10 cellular contexts compared by ENCODE assay signal in the genomic region with DNA sequence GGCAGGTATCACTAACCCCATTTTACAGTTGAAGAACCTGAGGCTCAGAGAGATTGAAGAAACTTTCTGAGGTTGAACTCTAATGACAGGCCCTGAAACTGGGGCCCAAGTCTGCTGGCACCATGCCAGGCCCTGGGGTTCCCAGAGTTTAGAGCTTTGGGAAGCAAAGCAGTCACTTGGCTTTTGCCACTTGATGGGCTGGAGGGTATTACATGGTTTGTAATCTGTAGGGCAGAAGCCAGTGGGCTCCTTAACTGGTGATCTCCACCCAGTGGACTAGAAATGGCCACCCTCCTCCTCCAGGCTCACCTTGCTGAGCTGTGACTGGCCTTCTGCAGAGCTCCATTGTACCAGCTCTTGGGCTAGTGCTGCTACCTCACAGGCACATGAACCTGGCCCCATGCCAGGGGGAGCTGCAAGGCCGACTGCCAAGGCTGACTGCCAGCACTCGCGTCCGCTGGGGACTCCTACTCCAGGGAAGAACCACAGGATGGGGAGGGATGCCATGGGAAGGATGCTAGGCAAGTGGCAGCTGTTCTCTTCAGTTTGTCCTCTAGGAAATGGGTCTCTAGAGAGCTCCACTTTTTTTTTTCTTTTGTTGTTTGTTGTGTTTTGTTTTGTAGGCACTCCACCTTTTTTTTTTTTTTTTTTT.
DNase-seq lines count a peak whose midpoint lies in the region; ATAC-seq, FAIRE-seq and TF ChIP-seq lines count a peak whose summit lies in the region.
"Had no signal": no experiment of that assay in that cellular context is flagged by ENCODE, and none has a peak within 500 bp of the region (broad histone marks: within the 10 kb centered on the region; RNA-seq: fewer than 3 reads in every experiment).

No MANE protein-coding gene starts in this region.

- TF ChIP-seq EP300 in GM12878 (IDR thresholded peaks at IDR 0.05; ENCODE audit: borderline replicate concordance in 1 of 2, control insufficient read depth in 1 of 2, low read depth in 2 of 2, low read length in 2 of 2), result no peak

- DNase-seq in MCF 10A (ENCODE audit: unreplicated experiment) (peak; percentile 95), mammary epithelial cell (no peak), GM12878 (ENCODE audit: low read depth, low spot score) (no peak), kidney tubule cell (ENCODE audit: low spot score) (peak; percentile 82), aorta (peak; percentile 87 to 91), progenitor cell of endocrine pancreas (ENCODE audit: low spot score, unreplicated experiment) (no peak)
- DNase-seq in activated CD4-positive, alpha-beta T cell treated with anti-CD3 and anti-CD28 coated beads, Interleukin-2, amount 50 U/mL, for 1 hour, result no peak

- RAD21 ChIA-PET in GM12878 (lab: Charles Lee; ENCODE audit: unreplicated experiment), result interaction anchor here (0.7 kb wide), 1 partner anchor 38 kb away, joined by 3 read pairs; no protein-coding TSS in a partner anchor

- ATAC-seq in GM12878 (no peak), aorta (ENCODE audit: low FRiP score) (peak; percentile 42), GM18873 (IDR thresholded peaks at IDR 0.05; ENCODE audit: low FRiP score, unreplicated experiment) (no peak)

- H3K79me2 ChIP-seq in mammary epithelial cell (ENCODE audit: insufficient read depth, low read length) (no peaks in the 10 kb centered on the region), GM12878 (ENCODE audit: control insufficient read depth, insufficient read depth, low read length) (no peaks in the 10 kb centered on the region)

- no peaks in the 10 kb centered on the region for H3K27me3 Mint-ChIP-seq in MCF 10A (ENCODE audit: insufficient read depth, unreplicated experiment)
- no peaks in the 10 kb centered on the region for H3K27me3 Mint-ChIP-seq in progenitor cell of endocrine pancreas

- H3K4me1 ChIP-seq in mammary epithelial cell (ENCODE audit: insufficient read depth, low read length), result no peaks in the 10 kb centered on the region
- H3K4me1 ChIP-seq in GM12878 (ENCODE audit: control insufficient read depth, insufficient read depth, low read length), result no peaks in the 10 kb centered on the region
- H3K4me1 ChIP-seq in aorta (ENCODE audit: control insufficient read depth in 1 of 2, insufficient read depth in 2 of 2, low read length in 2 of 2), result no peaks in the 10 kb centered on the region

- TF ChIP-seq CTCF in MCF 10A (IDR thresholded peaks at IDR 0.05; ENCODE audit: unreplicated experiment), result no peak
- no peak for TF ChIP-seq CTCF in mammary epithelial cell (conservative IDR thresholded peaks at IDR 0.05 in 1 of 2, IDR thresholded peaks at IDR 0.05 in 1 of 2; ENCODE audit: extremely low read depth in 1 of 2, insufficient read depth in 1 of 2, low read depth in 1 of 2, low read length in 2 of 2)
- TF ChIP-seq CTCF in GM12878 (IDR thresholded peaks at IDR 0.05 in 2 of 3, conservative IDR thresholded peaks at IDR 0.05 in 1 of 3; ENCODE audit: control insufficient read depth in 2 of 3, extremely low read depth in 1 of 3, insufficient read depth in 1 of 3, low read depth in 3 of 3, low read length in 3 of 3), result no peak
- no peak for TF ChIP-seq CTCF in progenitor cell of endocrine pancreas (IDR thresholded peaks at IDR 0.05; ENCODE audit: unreplicated experiment)

- FAIRE-seq in GM12878 (lab: Jason Lieb, UNC), result no peak

- SMC1A ChIA-PET in GM12878 (lab: Charles Lee; ENCODE audit: uncharacterized antibody, unreplicated experiment), result interaction anchor here (0.8 kb wide), 1 partner anchor 20 kb away, joined by 3 read pairs; no protein-coding TSS in a partner anchor

- no TSS peak for BruUV-seq in MCF 10A (replicated peaks; lab: Mats Ljungman, UMichigan)
- BruUV-seq in mammary epithelial cell (replicated peaks; lab: Mats Ljungman, UMichigan), result no TSS peak
- no TSS peak for BruUV-seq in GM12878 (replicated peaks; lab: Mats Ljungman, UMichigan)

- H3K9me3 ChIP-seq in mammary epithelial cell (replicated peaks; ENCODE audit: insufficient read depth, low read length) (no peaks in the 10 kb centered on the region), GM12878 (replicated peaks; ENCODE audit: control insufficient read depth, insufficient read depth, low read length) (no peaks in the 10 kb centered on the region), aorta (ENCODE audit: control insufficient read depth, low read length) (no peaks in the 10 kb centered on the region)

- no peak overlapping the region for H2AFZ ChIP-seq in mammary epithelial cell (ENCODE audit: low read depth, low read length)
- H2AFZ ChIP-seq in GM12878 (ENCODE audit: control insufficient read depth, low read depth, low read length), result no peak overlapping the region

- 0 out of 2 replicates have a peak, but pooled peaks have one; percentile 29 for TF ChIP-seq POLR2A in GM12878 (IDR thresholded peaks at IDR 0.05; ENCODE audit: low read depth, low read length)

- CTCF ChIA-PET in MCF 10A (lab: Yijun Ruan, JAX) (interaction anchor here (0.6 to 1.3 kb wide), 5 partner anchors 9 to 692 kb away, joined by 3 to 7 read pairs (median 3); no protein-coding TSS in a partner anchor), mammary epithelial cell (lab: Charles Lee; ENCODE audit: low non-redundant PET) (no interaction called here), GM12878 (lab: Yijun Ruan, JAX) (interaction anchor here (0.7 kb wide), 1 partner anchor 15 kb away, joined by 3 read pairs; no protein-coding TSS in a partner anchor)

- H3K4me2 ChIP-seq in mammary epithelial cell (ENCODE audit: insufficient read depth, low read depth, low read length) (no peak overlapping the region), GM12878 (ENCODE audit: control insufficient read depth, insufficient read depth) (no peak overlapping the region)

- H3K36me3 ChIP-seq in mammary epithelial cell (ENCODE audit: insufficient read depth, low read length) (peaks cover 3% of the 10 kb centered on the region), GM12878 (ENCODE audit: control insufficient read depth in 2 of 2, insufficient read depth in 2 of 2, low read length in 1 of 2) (peaks cover 9 to 17% of the 10 kb centered on the region in 2 experiments), aorta (ENCODE audit: control insufficient read depth in 1 of 2, insufficient read depth in 2 of 2, low read length in 1 of 2) (no peaks in the 10 kb centered on the region)

- H3K4me3 ChIP-seq in mammary epithelial cell (replicated peaks in 1 of 3; ENCODE audit: insufficient read depth in 1 of 3, low read depth in 2 of 3, low read length in 3 of 3) (no peak overlapping the region), GM12878 (no peak overlapping the region), aorta (ENCODE audit: low read length in 2 of 2) (no peak overlapping the region)

- no peak for TF ChIP-seq RAD21 in GM12878 (IDR thresholded peaks at IDR 0.05; ENCODE audit: insufficient read depth, low read depth, low read length)

- H3K9ac ChIP-seq in mammary epithelial cell (ENCODE audit: insufficient read depth, low read length) (no peak overlapping the region), GM12878 (ENCODE audit: control insufficient read depth, insufficient read depth, low read length) (no peak overlapping the region)

- intact Hi-C loops in MCF 10A (cut with micrococcal nuclease) (loop anchor here (1.0 kb wide), 1 partner anchor 9 kb away; no protein-coding TSS in a partner anchor), mammary epithelial cell (cut with micrococcal nuclease) (no loop called here), GM12878 (cut with micrococcal nuclease; ENCODE audit: unreplicated experiment) (no loop called here), aorta (cut with DNase I) (no loop called here)

- dilution Hi-C loops in mammary epithelial cell (cut with HindIII; ENCODE audit: low sequenced_read_pairs), result loop anchor here (10.0 kb wide), 1 partner anchor 368 kb away; no protein-coding TSS in a partner anchor

- H3K9me3 Mint-ChIP-seq in MCF 10A (ENCODE audit: unreplicated experiment) (no peaks in the 10 kb centered on the region), progenitor cell of endocrine pancreas (ENCODE audit: low read depth) (no peaks in the 10 kb centered on the region)
- H3K9me3 Mint-ChIP-seq: T-helper 1 cell treated with Interleukin-12 subunit alpha and Interleukin-12 subunit beta and Interleukin-4 antibody, amounts not matched to agents 30 μg/mL and 1 μg/mL, for 36 hours had no signal

- H4K20me1 ChIP-seq in mammary epithelial cell (ENCODE audit: insufficient read depth, low read length) (no peaks in the 10 kb centered on the region), GM12878 (ENCODE audit: control insufficient read depth, insufficient read depth) (no peaks in the 10 kb centered on the region)

- H3K27ac Mint-ChIP-seq in MCF 10A (ENCODE audit: low read depth, unreplicated experiment) (no peak overlapping the region), progenitor cell of endocrine pancreas (no peak overlapping the region)
- H3K27ac Mint-ChIP-seq: T-helper 1 cell treated with Interleukin-12 subunit alpha and Interleukin-12 subunit beta and Interleukin-4 antibody, amounts not matched to agents 30 μg/mL and 1 μg/mL, for 36 hours had no signal

- POLR2A ChIA-PET in MCF 10A (lab: Yijun Ruan, JAX), result interaction anchor here (0.6 to 2.4 kb wide), 8 partner anchors 9 to 193 kb away, joined by 3 to 14 read pairs (median 4); no protein-coding TSS in a partner anchor
- POLR2A ChIA-PET in GM12878 (lab: Charles Lee), result interaction anchor here (0.6 kb wide), 2 partner anchors 33 to 60 kb away, joined by 3 read pairs; no protein-coding TSS in a partner anchor

- in situ Hi-C loops in mammary epithelial cell (cut with MboI; ENCODE audit: low sequenced_read_pairs in 2 of 2) (no loop called here), GM12878 (cut with MboI) (no loop called here)

- H3K27me3 ChIP-seq in mammary epithelial cell (ENCODE audit: insufficient read depth, low read length) (no peaks in the 10 kb centered on the region), GM12878 (replicated peaks in 1 of 2; ENCODE audit: control insufficient read depth in 2 of 2, insufficient read depth in 2 of 2, low read length in 1 of 2) (no peaks in the 10 kb centered on the region), aorta (ENCODE audit: control insufficient read depth in 1 of 2, insufficient read depth in 2 of 2, low read length in 1 of 2) (no peaks in the 10 kb centered on the region)

- H3K27ac ChIP-seq in mammary epithelial cell (ENCODE audit: insufficient read depth, low read depth, low read length) (no peak overlapping the region), GM12878 (ENCODE audit: control insufficient read depth, insufficient read depth) (no peak overlapping the region), aorta (ENCODE audit: low read depth in 1 of 2, low read length in 2 of 2) (no peak overlapping the region)
- H3K27ac ChIP-seq: epithelial cell of prostate had no signal

- H3K36me3 Mint-ChIP-seq in MCF 10A (ENCODE audit: insufficient read depth, unreplicated experiment), result peaks cover 31% of the 10 kb centered on the region
- H3K36me3 Mint-ChIP-seq in progenitor cell of endocrine pancreas (ENCODE audit: insufficient read depth), result peaks cover 1% of the 10 kb centered on the region

- WGBS in mammary epithelial cell (ENCODE audit: low coverage, missing lambda C conversion rate), result 35% methylated on average over 4 of the region's 4 CpGs
- 99% methylated on average over 4 of the region's 4 CpGs for WGBS in GM12878 (ENCODE audit: insufficient coverage, insufficient replicate concordance, low lambda C conversion rate, missing lambda C conversion rate)
- 4 to 10% methylated on average over 4 of the region's 4 CpGs for WGBS in aorta, 2 donors

- peaks cover 6% of the 10 kb centered on the region for H3K4me1 Mint-ChIP-seq in MCF 10A (ENCODE audit: insufficient read depth, unreplicated experiment)
- no peaks in the 10 kb centered on the region for H3K4me1 Mint-ChIP-seq in progenitor cell of endocrine pancreas (ENCODE audit: low read depth)

- no peak overlapping the region for H3K4me3 Mint-ChIP-seq in MCF 10A (ENCODE audit: unreplicated experiment)
- H3K4me3 Mint-ChIP-seq in progenitor cell of endocrine pancreas (ENCODE audit: low read depth), result no peak overlapping the region
- H3K4me3 Mint-ChIP-seq: T-helper 1 cell treated with Interleukin-12 subunit alpha and Interleukin-12 subunit beta and Interleukin-4 antibody, amounts not matched to agents 30 μg/mL and 1 μg/mL, for 36 hours had no signal

Comparison
In these comparisons a context has a peak if more than half of its experiments do, and no peak if none do; other contexts are left out.
1. DNase-seq: peak in MCF 10A (single experiment), kidney tubule cell (single experiment) and aorta (2 of 2); none in mammary epithelial cell (single experiment), GM12878 (single experiment), progenitor cell of endocrine pancreas (single experiment) and activated CD4-positive, alpha-beta T cell treated with anti-CD3 and anti-CD28 coated beads, Interleukin-2, amount 50 U/mL, for 1 hour (single experiment).